In the genomic region with DNA sequence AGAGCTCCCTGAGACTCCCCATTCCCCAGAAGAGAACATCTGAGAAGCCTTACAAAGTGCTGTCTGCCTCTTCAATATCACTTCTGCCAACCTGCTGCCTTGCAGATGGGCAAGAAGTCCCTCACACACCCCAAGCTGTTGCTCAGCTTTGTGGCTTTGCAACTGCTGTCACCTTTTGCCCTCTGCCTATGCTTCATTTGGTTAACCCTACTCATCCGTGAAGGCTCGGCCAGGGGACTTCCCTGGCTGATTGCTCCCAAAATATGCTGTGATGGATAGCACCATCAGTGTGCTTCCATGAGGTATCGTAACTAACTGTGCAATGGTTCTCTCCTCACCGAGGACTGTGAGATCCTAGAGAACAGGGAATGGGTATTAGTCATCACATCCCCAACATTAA, we compare ENCODE assay signal across 11 cellular contexts.
DNase-seq lines count a peak whose midpoint lies in the region; ATAC-seq and TF ChIP-seq lines count a peak whose summit lies in the region.
"Had no signal": no experiment of that assay in that cellular context is flagged by ENCODE, and none has a peak within 500 bp of the region (broad histone marks: within the 10 kb centered on the region; RNA-seq: fewer than 3 reads in every experiment).

No MANE protein-coding gene starts in this region.

- H3K27me3 ChIP-seq in smooth muscle cell (ENCODE audit: low read depth): no peaks in the 10 kb centered on the region
- H3K27me3 ChIP-seq: BLaER1 had no signal

- no peak overlapping the region for H2AFZ ChIP-seq in smooth muscle cell (ENCODE audit: low read depth)

- no peaks in the 10 kb centered on the region for H3K36me3 Mint-ChIP-seq in T-helper 2 cell treated with Interferon-gamma antibody and Interleukin-4, amounts not matched to agents 5 μg/mL and 100 μg/mL, for 36 hours (ENCODE audit: low read depth)

- H3K9me3 Mint-ChIP-seq in T-helper 2 cell treated with Interferon-gamma antibody and Interleukin-4, amounts not matched to agents 5 μg/mL and 100 μg/mL, for 36 hours: no peaks in the 10 kb centered on the region

- peak; percentile 80 for DNase-seq in left kidney (ENCODE audit: low read depth, low spot score)
- DNase-seq in smooth muscle cell (lab: John Stamatoyannopoulos, UW; ENCODE audit: unreplicated experiment): no peak
- DNase-seq in T-helper 2 cell treated with Interferon-gamma antibody and Interleukin-4, amounts not matched to agents 5 μg/mL and 100 μg/mL, for 36 hours (ENCODE audit: low spot score): no peak
- no peak for DNase-seq in amniotic stem cell (lab: John Stamatoyannopoulos, UW)
- DNase-seq: NCI-H510A, SHP77 treated with DMSO at 0.1 percent for 48 hours had no signal

- no peak overlapping the region for H3K4me3 ChIP-seq in smooth muscle cell
- H3K4me3 ChIP-seq: BLaER1 had no signal

- H4K20me1 ChIP-seq in smooth muscle cell (ENCODE audit: low read depth): no peaks in the 10 kb centered on the region
- H4K20me1 ChIP-seq: BLaER1 had no signal

- 100% methylated on average over 4 of the region's 4 CpGs for WGBS in smooth muscle cell (ENCODE audit: low lambda C conversion rate)

- H3K36me3 ChIP-seq in smooth muscle cell (ENCODE audit: low read depth): no peaks in the 10 kb centered on the region
- H3K36me3 ChIP-seq: BLaER1 had no signal

- no peak for TF ChIP-seq CTCF in smooth muscle cell (IDR thresholded peaks at IDR 0.05; ENCODE audit: borderline replicate concordance, insufficient read depth, poor library complexity, severe bottlenecking)

- H3K4me3 Mint-ChIP-seq in T-helper 2 cell treated with Interferon-gamma antibody and Interleukin-4, amounts not matched to agents 5 μg/mL and 100 μg/mL, for 36 hours: no peak overlapping the region

- H3K27me3 Mint-ChIP-seq in T-helper 2 cell treated with Interferon-gamma antibody and Interleukin-4, amounts not matched to agents 5 μg/mL and 100 μg/mL, for 36 hours (ENCODE audit: low read depth): peaks cover 27% of the 10 kb centered on the region

- H3K4me2 ChIP-seq in smooth muscle cell: no peak overlapping the region
- H3K4me2 ChIP-seq: BLaER1 had no signal

- H3K9me3 ChIP-seq in smooth muscle cell (replicated peaks; ENCODE audit: low read depth): no peaks in the 10 kb centered on the region
- H3K9me3 ChIP-seq: BLaER1 had no signal

- H3K27ac ChIP-seq in smooth muscle cell (ENCODE audit: low read depth): no peak overlapping the region
- H3K27ac ChIP-seq: BLaER1 had no signal

- H3K9ac ChIP-seq in smooth muscle cell (ENCODE audit: low read depth): no peak overlapping the region
- H3K9ac ChIP-seq: BLaER1 had no signal

- peaks cover 4% of the 10 kb centered on the region for H3K4me1 Mint-ChIP-seq in T-helper 2 cell treated with Interferon-gamma antibody and Interleukin-4, amounts not matched to agents 5 μg/mL and 100 μg/mL, for 36 hours (ENCODE audit: low read depth)

- ATAC-seq in GM18858 (IDR thresholded peaks at IDR 0.05; ENCODE audit: unreplicated experiment): peak; percentile 84
- peak; percentile 83 for ATAC-seq in GM21717 (IDR thresholded peaks at IDR 0.05; ENCODE audit: unreplicated experiment)
- peak; percentile 88 for ATAC-seq in HG03442 (IDR thresholded peaks at IDR 0.05; ENCODE audit: unreplicated experiment)
- ATAC-seq in GM19324 (IDR thresholded peaks at IDR 0.05; ENCODE audit: low FRiP score, unreplicated experiment): no peak

- H3K27ac Mint-ChIP-seq in T-helper 2 cell treated with Interferon-gamma antibody and Interleukin-4, amounts not matched to agents 5 μg/mL and 100 μg/mL, for 36 hours: no peak overlapping the region

- no peaks in the 10 kb centered on the region for H3F3A ChIP-seq in smooth muscle cell (ENCODE audit: low read depth)

- no peaks in the 10 kb centered on the region for H3K4me1 ChIP-seq in smooth muscle cell (ENCODE audit: low read depth)
- H3K4me1 ChIP-seq: BLaER1 had no signal

- H3K79me2 ChIP-seq in smooth muscle cell (ENCODE audit: low read depth): no peaks in the 10 kb centered on the region
